18 cellular contexts compared by ENCODE assay signal in genomic region chr22:32621656-32622003, GRCh38.
DNase-seq lines count a peak whose midpoint lies in the region; ATAC-seq and TF ChIP-seq lines count a peak whose summit lies in the region.
"Had no signal": no experiment of that assay in that cellular context is flagged by ENCODE, and none has a peak within 500 bp of the region (broad histone marks: within the 10 kb centered on the region; RNA-seq: fewer than 3 reads in every experiment).

No MANE protein-coding gene starts in this region.

- H3K27ac ChIP-seq in esophagus squamous epithelium (peak overlapping the region; percentile 58 to 95 (median 88)), neural progenitor cell (peak overlapping the region; percentile 100), thyroid gland (peak overlapping the region; percentile 72 to 92 (median 89))
- no peak overlapping the region for H3K27ac ChIP-seq in CD8-positive, alpha-beta T cell (ENCODE audit: low read depth, low read length)

- ATAC-seq in CD8-positive, alpha-beta T cell, result no peak
- ATAC-seq: activated CD4-positive, alpha-beta T cell treated with anti-CD3 and anti-CD28 coated beads for 36 hours; activated naive CD8-positive, alpha-beta T cell treated with anti-CD3 and anti-CD28 coated beads, Interleukin-2, amount 50 U/mL, for 24 hours; stimulated activated effector memory CD8-positive, alpha-beta T cell treated with anti-CD3 and anti-CD28 coated beads, Interleukin-12 subunit alpha, Interleukin-12 subunit beta, amount 100 ng/mL, for 72 hours had no signal

- H3K4me1 Mint-ChIP-seq in neural progenitor cell, result peaks cover 25% of the 10 kb centered on the region
- H3K4me1 Mint-ChIP-seq in CD8-positive, alpha-beta T cell (ENCODE audit: low read depth), result no peaks in the 10 kb centered on the region
- H3K4me1 Mint-ChIP-seq: activated CD4-positive, alpha-beta T cell treated with anti-CD3 and anti-CD28 coated beads for 36 hours; activated naive CD8-positive, alpha-beta T cell treated with anti-CD3 and anti-CD28 coated beads, Interleukin-2, amount 50 U/mL, for 24 hours; stimulated activated effector memory CD8-positive, alpha-beta T cell treated with anti-CD3 and anti-CD28 coated beads, Interleukin-12 subunit alpha, Interleukin-12 subunit beta, amount 100 ng/mL, for 72 hours had no signal

- H3K4me3 Mint-ChIP-seq in neural progenitor cell, result no peak overlapping the region
- H3K4me3 Mint-ChIP-seq in CD8-positive, alpha-beta T cell, result no peak overlapping the region
- H3K4me3 Mint-ChIP-seq: activated CD4-positive, alpha-beta T cell treated with anti-CD3 and anti-CD28 coated beads for 36 hours; activated naive CD8-positive, alpha-beta T cell treated with anti-CD3 and anti-CD28 coated beads, Interleukin-2, amount 50 U/mL, for 24 hours; stimulated activated effector memory CD8-positive, alpha-beta T cell treated with anti-CD3 and anti-CD28 coated beads, Interleukin-12 subunit alpha, Interleukin-12 subunit beta, amount 100 ng/mL, for 72 hours had no signal

- no peaks in the 10 kb centered on the region for H3K79me2 ChIP-seq in neural progenitor cell (ENCODE audit: low read depth)

- POLR2A ChIA-PET in CD8-positive, alpha-beta T cell (lab: Charles Lee), result no interaction called here

- peaks cover 27% of the 10 kb centered on the region for H3F3A ChIP-seq in neural progenitor cell (ENCODE audit: low read depth)

- H3K9me3 ChIP-seq in adipocyte (ENCODE audit: control insufficient read depth, low read length) (peaks cover 23% of the 10 kb centered on the region), esophagus squamous epithelium (no peaks in the 10 kb centered on the region), neural progenitor cell (ENCODE audit: low read depth) (no peaks in the 10 kb centered on the region), thyroid gland (no peaks in the 10 kb centered on the region)
- H3K9me3 ChIP-seq in CD8-positive, alpha-beta T cell (ENCODE audit: low read length), result no peaks in the 10 kb centered on the region
- H3K9me3 ChIP-seq: pancreas had no signal

- WGBS in esophagus squamous epithelium, 2 donors, result 65 to 75% methylated on average over 2 to 3 of the region's 3 CpGs
- WGBS in thyroid gland, 2 donors, result 81 to 83% methylated on average over 3 of the region's 3 CpGs

- H3K4me3 ChIP-seq in adipocyte (ENCODE audit: low read length) (peak overlapping the region; percentile 55), esophagus squamous epithelium (no peak overlapping the region), neural progenitor cell (no peak overlapping the region), thyroid gland (replicated peaks in 1 of 3) (no peak overlapping the region)
- no peak overlapping the region for H3K4me3 ChIP-seq in CD8-positive, alpha-beta T cell (ENCODE audit: low read depth, low read length)
- H3K4me3 ChIP-seq: HAP-1, pancreas had no signal

- no peaks in the 10 kb centered on the region for H3K9me3 Mint-ChIP-seq in neural progenitor cell
- H3K9me3 Mint-ChIP-seq in CD8-positive, alpha-beta T cell, result peaks cover 2% of the 10 kb centered on the region

- TF ChIP-seq CTCF in esophagus squamous epithelium (IDR thresholded peaks at IDR 0.05), result no peak
- TF ChIP-seq CTCF in neural progenitor cell (IDR thresholded peaks at IDR 0.05), result no peak
- TF ChIP-seq CTCF in thyroid gland (IDR thresholded peaks at IDR 0.05), result no peak
- TF ChIP-seq CTCF in CD8-positive, alpha-beta T cell (IDR thresholded peaks at IDR 0.05), result no peak

- H3K27me3 ChIP-seq in adipocyte (replicated peaks; ENCODE audit: control insufficient read depth, insufficient read depth, low read length), result no peaks in the 10 kb centered on the region
- no peaks in the 10 kb centered on the region for H3K27me3 ChIP-seq in esophagus squamous epithelium
- H3K27me3 ChIP-seq in neural progenitor cell, result no peaks in the 10 kb centered on the region
- no peaks in the 10 kb centered on the region for H3K27me3 ChIP-seq in thyroid gland
- no peaks in the 10 kb centered on the region for H3K27me3 ChIP-seq in CD8-positive, alpha-beta T cell (ENCODE audit: insufficient read depth, low read length)
- H3K27me3 ChIP-seq: pancreas had no signal

- intact Hi-C loops in esophagus squamous epithelium (cut with DNase I), result no loop called here
- intact Hi-C loops in thyroid gland (cut with DNase I), result no loop called here
- intact Hi-C loops in CD8-positive, alpha-beta T cell (cut with DNase I, micrococcal nuclease), result no loop called here

- DNase-seq in adipocyte (ENCODE audit: low read depth) (no peak), esophagus squamous epithelium (lab: John Stamatoyannopoulos, UW) (no peak), neural progenitor cell (ENCODE audit: low spot score) (no peak), thyroid gland (no peak), NCI-H2227 (lab: John Stamatoyannopoulos, UW; ENCODE audit: unreplicated experiment) (no peak), GM19238 (ENCODE audit: insufficient read length, low spot score) (no peak)
- DNase-seq in CD8-positive, alpha-beta T cell, result no peak
- no peak for DNase-seq in activated effector memory CD4-positive, alpha-beta T cell treated with Interleukin-2 at 50 U/mL for 16 hours
- DNase-seq: activated CD4-positive, alpha-beta T cell treated with anti-CD3 and anti-CD28 coated beads for 36 hours; activated naive CD8-positive, alpha-beta T cell treated with anti-CD3 and anti-CD28 coated beads, Interleukin-2, amount 50 U/mL, for 24 hours; activated T-cell treated with anti-CD3 and anti-CD28 coated beads, Interleukin-2, amount 50 U/mL, for 1 hour; effector memory CD4-positive, alpha-beta T cell; MV-4-11; NCI-H2171 treated with DMSO at 0.1 percent for 48 hours; pancreas; stimulated activated CD4-positive, alpha-beta T cell treated with anti-CD3 and anti-CD28 coated beads, Interleukin-4, amount 100 ng/mL, for 1 hour had no signal

- H4K20me1 ChIP-seq in neural progenitor cell (ENCODE audit: low read depth), result no peaks in the 10 kb centered on the region

- H3K4me2 ChIP-seq in neural progenitor cell, result peak overlapping the region; percentile 74

- peak overlapping the region; percentile 97 for H3K27ac Mint-ChIP-seq in neural progenitor cell
- H3K27ac Mint-ChIP-seq in CD8-positive, alpha-beta T cell, result no peak overlapping the region
- H3K27ac Mint-ChIP-seq: activated CD4-positive, alpha-beta T cell treated with anti-CD3 and anti-CD28 coated beads for 36 hours; activated naive CD8-positive, alpha-beta T cell treated with anti-CD3 and anti-CD28 coated beads, Interleukin-2, amount 50 U/mL, for 24 hours; stimulated activated effector memory CD8-positive, alpha-beta T cell treated with anti-CD3 and anti-CD28 coated beads, Interleukin-12 subunit alpha, Interleukin-12 subunit beta, amount 100 ng/mL, for 72 hours had no signal

- H3K36me3 ChIP-seq in adipocyte (ENCODE audit: control insufficient read depth, insufficient read depth, low read length, severe bottlenecking), result no peaks in the 10 kb centered on the region
- H3K36me3 ChIP-seq in esophagus squamous epithelium, result no peaks in the 10 kb centered on the region
- H3K36me3 ChIP-seq in neural progenitor cell, result no peaks in the 10 kb centered on the region
- H3K36me3 ChIP-seq in thyroid gland, result no peaks in the 10 kb centered on the region
- H3K36me3 ChIP-seq in CD8-positive, alpha-beta T cell (ENCODE audit: insufficient read depth, low read length), result no peaks in the 10 kb centered on the region
- H3K36me3 ChIP-seq: HAP-1, pancreas had no signal

- peaks cover 7% of the 10 kb centered on the region for H3K27me3 Mint-ChIP-seq in neural progenitor cell (ENCODE audit: insufficient read depth, low read depth)
- H3K27me3 Mint-ChIP-seq in CD8-positive, alpha-beta T cell (ENCODE audit: low read depth), result no peaks in the 10 kb centered on the region
- H3K27me3 Mint-ChIP-seq: activated CD4-positive, alpha-beta T cell treated with anti-CD3 and anti-CD28 coated beads for 36 hours; activated naive CD8-positive, alpha-beta T cell treated with anti-CD3 and anti-CD28 coated beads, Interleukin-2, amount 50 U/mL, for 24 hours had no signal

- H3K9ac ChIP-seq in adipocyte (ENCODE audit: low read length), result peak overlapping the region; percentile 84
- no peak overlapping the region for H3K9ac ChIP-seq in neural progenitor cell

- no peak overlapping the region for H2AFZ ChIP-seq in neural progenitor cell (replicated peaks)

- H3K4me1 ChIP-seq in adipocyte (ENCODE audit: control insufficient read depth, insufficient read depth, low read length), result peaks cover 67% of the 10 kb centered on the region
- H3K4me1 ChIP-seq in esophagus squamous epithelium, result peaks cover 9 to 86% (median 61%) of the 10 kb centered on the region in 3 donors
- H3K4me1 ChIP-seq in neural progenitor cell, result peaks cover 29% of the 10 kb centered on the region
- H3K4me1 ChIP-seq in thyroid gland, result peaks cover 25 to 52% of the 10 kb centered on the region in 2 donors
- H3K4me1 ChIP-seq in CD8-positive, alpha-beta T cell (ENCODE audit: insufficient read depth, low read length), result no peaks in the 10 kb centered on the region
- H3K4me1 ChIP-seq: HAP-1, pancreas had no signal

- CTCF ChIA-PET in CD8-positive, alpha-beta T cell (lab: Charles Lee), result no interaction called here

- H3K36me3 Mint-ChIP-seq in neural progenitor cell, result no peaks in the 10 kb centered on the region
- no peaks in the 10 kb centered on the region for H3K36me3 Mint-ChIP-seq in CD8-positive, alpha-beta T cell
- H3K36me3 Mint-ChIP-seq: stimulated activated effector memory CD8-positive, alpha-beta T cell treated with anti-CD3 and anti-CD28 coated beads, Interleukin-12 subunit alpha, Interleukin-12 subunit beta, amount 100 ng/mL, for 72 hours had no signal

- no peak for TF ChIP-seq POLR2A in esophagus squamous epithelium (IDR thresholded peaks at IDR 0.05)
- TF ChIP-seq POLR2A in thyroid gland (IDR thresholded peaks at IDR 0.05), result no peak
